ENCODE assay signal across 12 cellular contexts in the genomic region with DNA sequence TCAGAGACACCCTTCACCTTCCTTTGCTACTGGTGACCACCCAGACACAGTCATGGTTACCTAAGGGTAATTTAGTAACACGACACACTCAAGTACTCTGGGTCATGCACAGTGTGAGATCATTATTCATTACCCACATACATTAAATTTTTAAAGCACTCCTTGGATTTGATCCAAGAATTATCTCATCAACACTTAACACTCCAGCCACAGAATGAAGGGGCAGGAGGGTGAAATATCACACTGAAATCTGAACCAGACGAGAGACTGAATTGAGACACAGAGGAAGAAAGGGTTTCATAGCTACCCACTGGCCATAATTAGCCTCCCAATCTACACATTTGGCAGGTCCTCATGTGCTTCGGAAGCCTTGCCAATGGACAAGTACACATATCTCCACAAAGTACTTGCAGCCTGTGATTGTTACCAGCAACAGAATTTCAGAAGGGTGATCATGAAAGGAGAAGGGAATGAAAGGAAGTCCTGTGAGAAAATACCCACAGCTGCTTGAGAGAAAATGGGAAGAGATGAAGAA.
DNase-seq lines count a peak whose midpoint lies in the region; ATAC-seq and TF ChIP-seq lines count a peak whose summit lies in the region.
"Had no signal": no experiment of that assay in that cellular context is flagged by ENCODE, and none has a peak within 500 bp of the region (broad histone marks: within the 10 kb centered on the region; RNA-seq: fewer than 3 reads in every experiment).

No MANE protein-coding gene starts in this region.

- DNase-seq in HEK293T (ENCODE audit: extremely low spot score) (peak; percentile 36), NCI-H2081 (lab: John Stamatoyannopoulos, UW) (peak; percentile 56 to 86), amniotic epithelial cell (ENCODE audit: low read depth) (peak; percentile 34), myocyte (ENCODE audit: low read depth) (peak; percentile 57), NCI-H2227 (lab: John Stamatoyannopoulos, UW; ENCODE audit: unreplicated experiment) (no peak)
- DNase-seq: activated B cell treated with CpG ODN at 0.5 μM for 24 hours; activated T-cell treated with anti-CD3 and anti-CD28 coated beads, Interleukin-2, amount 50 U/mL, for 72 hours; cerebellar nuclear complex; DND-41; NCI-H1048 had no signal

- CTCF ChIA-PET in HEK293T (lab: Yijun Ruan, JAX), result interaction anchor here (1.1 kb wide), 1 partner anchor 40 kb away, joined by 4 read pairs; no protein-coding TSS in a partner anchor

- ATAC-seq in HG03039 (IDR thresholded peaks at IDR 0.05; ENCODE audit: unreplicated experiment) (no peak), GM21528 (IDR thresholded peaks at IDR 0.05; ENCODE audit: low FRiP score, unreplicated experiment) (no peak)
- ATAC-seq: activated T-cell treated with anti-CD3 and anti-CD28 coated beads, Interleukin-2, amount 50 U/mL, for 72 hours had no signal

- POLR2A ChIA-PET in HEK293T (lab: Yijun Ruan, JAX), result no interaction called here

TF ChIP-seq in HEK293T, 16 proteins besides CTCF, POLR2A, EP300 and RAD21:
- TF ChIP-seq TARDBP (IDR thresholded peaks at IDR 0.05), result no peak
- TF ChIP-seq CTBP1 (IDR thresholded peaks at IDR 0.05; ENCODE audit: borderline replicate concordance), result no peak
- peak; percentile 74 for TF ChIP-seq PKNOX1 (IDR thresholded peaks at IDR 0.05)
- peak; percentile 51; the same call in 1 of the 2 replicates for TF ChIP-seq ARNT (IDR thresholded peaks at IDR 0.05)
- TF ChIP-seq SUZ12 (IDR thresholded peaks at IDR 0.05), result no peak
- TF ChIP-seq HDGF (IDR thresholded peaks at IDR 0.05; ENCODE audit: borderline replicate concordance), result no peak
- TF ChIP-seq FOXK2 (IDR thresholded peaks at IDR 0.05), result no peak
- TF ChIP-seq SP1 (IDR thresholded peaks at IDR 0.05), result no peak
- no peak for TF ChIP-seq ELF4 (IDR thresholded peaks at IDR 0.05)
- TF ChIP-seq FOXM1 (IDR thresholded peaks at IDR 0.05; ENCODE audit: borderline replicate concordance), result no peak
- TF ChIP-seq L3MBTL2 (conservative IDR thresholded peaks at IDR 0.05), result no peak
- TF ChIP-seq FOXA1 (IDR thresholded peaks at IDR 0.05), result no peak
- no peak for TF ChIP-seq ZNF384 (IDR thresholded peaks at IDR 0.05)
- no peak for TF ChIP-seq BHLHE40 (IDR thresholded peaks at IDR 0.05; ENCODE audit: borderline replicate concordance)
- no peak for TF ChIP-seq LEF1 (IDR thresholded peaks at IDR 0.05; ENCODE audit: borderline replicate concordance)
- no peak for TF ChIP-seq NFRKB (IDR thresholded peaks at IDR 0.05)
TF ChIP-seq in HEK293T: peak in this region for 2.
